ENCODE assay signal across 8 cellular contexts in genomic region chr16:21554795-21555585, GRCh38. TPM values are rescaled to one million over a fixed set of nuclear protein-coding genes. Genes with fewer than 3 reads are reported as not detected.
A peak's percentile ranks its signal among the peaks of the same experiment; 100 is the strongest.
DNase-seq lines count a peak whose midpoint lies in the region; ATAC-seq and TF ChIP-seq lines count a peak whose summit lies in the region.

No MANE protein-coding gene starts in this region.

- H3K27me3 ChIP-seq in left lung: peaks cover 0 to 47% of the 10 kb centered on the region in 2 donors

- H3K4me3 ChIP-seq in coronary artery (peak overlapping the region; percentile 43), left lung (no peak overlapping the region)

- H3K9me3 ChIP-seq in left lung: no peaks in the 10 kb centered on the region

- TF ChIP-seq CTCF in C4-2B (conservative IDR thresholded peaks at IDR 0.05) (peak; percentile 99), coronary artery (IDR thresholded peaks at IDR 0.05) (peak; percentile 95), left lung (IDR thresholded peaks at IDR 0.05) (peak; percentile 99)

- H3K27ac ChIP-seq in C4-2B: no peak overlapping the region
- no peak overlapping the region for H3K27ac ChIP-seq in coronary artery
- no peak overlapping the region for H3K27ac ChIP-seq in left lung

- H3K36me3 ChIP-seq in left lung: no peaks in the 10 kb centered on the region

- ATAC-seq in GM19397 (IDR thresholded peaks at IDR 0.05; ENCODE audit: unreplicated experiment): peak; percentile 94
- ATAC-seq in HG03520 (IDR thresholded peaks at IDR 0.05; ENCODE audit: unreplicated experiment): peak; percentile 95
- peak; percentile 98 for ATAC-seq in left lung

- intact Hi-C loops in left lung (cut with DNase I): no loop called here

- DNase-seq in NCI-H524 treated with DMSO at 0.1 percent for 48 hours (lab: John Stamatoyannopoulos, UW) (peak; percentile 34), coronary artery (ENCODE audit: low spot score) (peak; percentile 94), left lung (peak; percentile 90 to 100)
- peak; percentile 89 to 92 for DNase-seq in activated CD4-positive, alpha-beta T cell treated with anti-CD3 and anti-CD28 coated beads for 4 hours
- DNase-seq in stimulated activated CD4-positive, alpha-beta T cell treated with anti-CD3 and anti-CD28 coated beads, Interleukin-4, amount 100 ng/mL, for 1 hour: peak; percentile 93

- peaks cover 0 to 10% of the 10 kb centered on the region in 2 donors for H3K4me1 ChIP-seq in left lung

RNA-seq across cellular contexts. Expression of gene METTL9, which starts 44.4 kb away (rescaled TPM):
- total RNA-seq in left lung: 10 to 100 TPM; 93.7 to 99.3 TPM

Comparison
In these comparisons a context has a peak if more than half of its experiments do, and no peak if none do; other contexts are left out.
1. DNase-seq: peak in every context shown above with its lines; median percentile 95 in left lung; 94 in coronary artery; 93 in stimulated activated CD4-positive, alpha-beta T cell treated with anti-CD3 and anti-CD28 coated beads, Interleukin-4, amount 100 ng/mL, for 1 hour; 90 in activated CD4-positive, alpha-beta T cell treated with anti-CD3 and anti-CD28 coated beads for 4 hours; 34 in NCI-H524 treated with DMSO at 0.1 percent for 48 hours.